Comparison of ENCODE assay signal across 17 cellular contexts in genomic region chr2:95695613-95696012, GRCh38.
"Had no signal": no experiment of that assay in that cellular context is flagged by ENCODE, and none has a peak within 500 bp of the region (broad histone marks: within the 10 kb centered on the region; RNA-seq: fewer than 3 reads in every experiment).

No MANE protein-coding gene starts in this region.

- H3K4me1 ChIP-seq: esophagus squamous epithelium, foreskin keratinocyte, transverse colon had no signal

- H3K9me3 ChIP-seq: esophagus squamous epithelium, transverse colon had no signal

- H3K27me3 ChIP-seq: transverse colon had no signal

- H3K36me3 ChIP-seq: esophagus squamous epithelium, transverse colon had no signal

- H3K4me3 ChIP-seq: esophagus squamous epithelium, transverse colon had no signal

- ATAC-seq: activated CD8-positive, alpha-beta T cell treated with anti-CD3 and anti-CD28 coated beads, Interleukin-2, amount 10 ng/mL, durations not matched to agents 7 days and 5 days; activated naive CD4-positive, alpha-beta T cell treated with anti-CD3 and anti-CD28 coated beads, Interleukin-2, amount 50 U/mL, for 72 hours; foreskin keratinocyte; natural killer cell; stimulated activated effector memory CD8-positive, alpha-beta T cell treated with anti-CD3 and anti-CD28 coated beads, Interleukin-12 subunit alpha, Interleukin-12 subunit beta, amount 100 ng/mL, for 72 hours had no signal

- H3K27ac ChIP-seq: esophagus squamous epithelium, foreskin keratinocyte, transverse colon had no signal

- DNase-seq: activated B cell treated with CpG ODN at 0.5 μM for 24 hours; activated CD4-positive, alpha-beta T cell treated with anti-CD3 and anti-CD28 coated beads for 48 hours; activated CD8-positive, alpha-beta memory T cell treated with anti-CD3 and anti-CD28 coated beads, Interleukin-2, amount 50 U/mL, for 4 hours; activated CD8-positive, alpha-beta T cell treated with anti-CD3 and anti-CD28 coated beads, Interleukin-2, amount 10 ng/mL, durations not matched to agents 7 days and 5 days; activated effector memory CD4-positive, alpha-beta T cell treated with anti-CD3 and anti-CD28 coated beads, Interleukin-2, amount 50 U/mL, for 16 hours; activated T-cell treated with anti-CD3 and anti-CD28 coated beads, Interleukin-2, amount 50 U/mL, for 48 hours; amygdala; effector CD8-positive, alpha-beta T cell; esophagus squamous epithelium; foreskin keratinocyte; mesenchymal stem cell; natural killer cell; nucleus accumbens; T-helper 2 cell; transverse colon had no signal
